In the genomic region with DNA sequence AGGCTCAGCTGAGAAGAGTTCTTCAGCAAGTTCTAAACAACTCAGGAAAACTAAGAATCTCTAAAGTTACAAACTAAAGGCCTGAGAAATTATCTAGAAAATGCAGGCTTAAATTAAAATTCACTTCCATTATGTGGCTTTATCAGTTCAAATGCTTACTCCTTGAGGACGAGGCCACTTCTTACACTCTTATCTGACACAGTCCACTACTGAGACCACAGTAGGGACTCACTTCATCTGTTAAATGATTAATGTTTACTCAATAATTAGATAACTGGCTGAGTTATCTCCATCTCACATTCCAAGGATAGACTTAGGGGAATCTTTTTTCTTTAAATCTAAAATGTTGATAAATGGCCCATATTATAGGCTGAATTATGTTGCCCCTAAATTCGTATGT, we compare ENCODE assay signal across 26 cellular contexts. TPM values are rescaled to one million over a fixed set of nuclear protein-coding genes. Genes with fewer than 3 reads are reported as not detected.
"Had no signal": no experiment of that assay in that cellular context is flagged by ENCODE, and none has a peak within 500 bp of the region (broad histone marks: within the 10 kb centered on the region; RNA-seq: fewer than 3 reads in every experiment).

No MANE protein-coding gene starts in this region.

- H3K4me3 ChIP-seq: MG63, Peyer's patch had no signal

- H3K36me3 ChIP-seq: MG63, Peyer's patch had no signal

- DNase-seq: KBM-7, MG63, NCI-H1092, NCI-H1105 treated with DMSO at 0.1 percent for 48 hours, NCI-H1417 treated with DMSO at 0.1 percent for 48 hours, NCI-H146, NCI-H1694 treated with DMSO at 0.1 percent for 48 hours, NCI-H2029, NCI-H2081 treated with DMSO at 0.1 percent for 48 hours, NCI-H2171, NCI-H226, NCI-H446, NCI-H510A, NCI-H524 treated with DMSO at 0.1 percent for 48 hours, NCI-H69, NCI-H774, PC-3, Peyer's patch, Right ventricle myocardium superior, RPMI8226, SIG-M5, SK-N-SH had no signal

- H3K36me3 Mint-ChIP-seq: IgD-negative memory B cell had no signal

- H3K27me3 ChIP-seq: MG63, Peyer's patch had no signal

- H3K9me3 Mint-ChIP-seq: IgD-negative memory B cell had no signal

- H3K27ac ChIP-seq: HL-60, Peyer's patch had no signal

- ATAC-seq: PC-3 had no signal

- H3K27ac Mint-ChIP-seq: IgD-negative memory B cell had no signal

- H3K9me3 ChIP-seq: MG63, Peyer's patch, SK-N-SH had no signal

- FAIRE-seq: HTR-8/SVneo had no signal

RNA-seq across cellular contexts. Expression of gene C1orf141, which starts 1.6 kb away (rescaled TPM):
- total RNA-seq: PC-3, Peyer's patch, Right ventricle myocardium superior, SK-MEL-5 had no signal

RNA-seq across cellular contexts. Expression of gene IL23R, which starts 33.1 kb away (rescaled TPM):
- total RNA-seq: PC-3, Right ventricle myocardium superior had no signal
